ENCODE assay signal across 16 cellular contexts in the genomic region with DNA sequence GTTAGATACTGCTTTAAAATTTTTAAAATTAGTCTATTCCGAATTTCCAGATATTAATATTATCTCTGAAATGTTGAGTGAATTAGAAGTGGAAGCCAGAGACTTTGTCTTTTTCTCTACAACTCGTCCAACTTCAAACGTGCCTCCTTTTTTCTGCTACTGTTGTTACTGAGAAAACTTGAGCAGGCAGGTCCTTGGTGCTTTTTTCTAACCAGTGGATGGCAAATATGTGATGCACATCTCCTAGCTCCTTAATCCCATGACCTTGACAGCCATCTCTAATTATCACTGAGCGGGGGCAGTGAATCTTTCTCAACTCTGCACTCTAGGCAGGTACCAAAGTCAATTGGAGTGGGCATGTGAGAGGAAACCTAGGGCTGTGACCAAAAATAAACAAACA.
"Had no signal": no experiment of that assay in that cellular context is flagged by ENCODE, and none has a peak within 500 bp of the region (broad histone marks: within the 10 kb centered on the region; RNA-seq: fewer than 3 reads in every experiment).

No MANE protein-coding gene starts in this region.

- DNase-seq: activated CD4-positive, alpha-beta T cell treated with anti-CD3 and anti-CD28 coated beads, Interleukin-2, amount 10 ng/mL, durations not matched to agents 7 days and 5 days; activated CD4-positive, CD25-positive, alpha-beta regulatory T cell; activated naive CD4-positive, alpha-beta T cell treated with anti-CD3 and anti-CD28 coated beads for 36 hours; activated T-cell treated with anti-CD3 and anti-CD28 coated beads for 4 hours; caudate nucleus; cortex of kidney; effector memory CD4-positive, alpha-beta T cell; posterior cingulate gyrus; stimulated activated CD4-positive, alpha-beta T cell treated with anti-CD3 and anti-CD28 coated beads, Interleukin-4, amount 100 ng/mL, for 1 hour; stimulated activated CD8-positive, alpha-beta memory T cell treated with anti-CD3 and anti-CD28 coated beads, Interleukin-4, amount 100 ng/mL, for 48 hours; stimulated activated naive CD8-positive, alpha-beta T cell treated with anti-CD3 and anti-CD28 coated beads, Interleukin-15, Interleukin-2, amounts not matched to agents 100 U/mL and 50 U/mL, for 24 hours; testis; upper lobe of right lung had no signal

- H3K4me3 Mint-ChIP-seq: activated CD4-positive, alpha-beta T cell treated with anti-CD3 and anti-CD28 coated beads, Interleukin-2, amount 10 ng/mL, durations not matched to agents 7 days and 5 days; activated naive CD4-positive, alpha-beta T cell treated with anti-CD3 and anti-CD28 coated beads for 36 hours; activated T-helper 17 cell treated with anti-CD3 and anti-CD28 coated beads, Interleukin-2, amount 50 U/mL, for 72 hours; T-helper 1 cell treated with Interleukin-12 subunit alpha and Interleukin-12 subunit beta and Interleukin-4 antibody, amounts not matched to agents 30 μg/mL and 1 μg/mL, for 36 hours had no signal

- ATAC-seq: activated T-helper 17 cell treated with anti-CD3 and anti-CD28 coated beads, Interleukin-2, amount 50 U/mL, for 72 hours; stimulated activated naive CD8-positive, alpha-beta T cell treated with anti-CD3 and anti-CD28 coated beads, Interleukin-15, Interleukin-2, amounts not matched to agents 100 U/mL and 50 U/mL, for 24 hours; upper lobe of right lung had no signal

- H3K27ac ChIP-seq: hepatocyte, testis, upper lobe of right lung had no signal

- H3K4me3 ChIP-seq: hepatocyte, testis, upper lobe of right lung had no signal

- H3K36me3 ChIP-seq: upper lobe of right lung had no signal

- H3K9me3 ChIP-seq: testis, upper lobe of right lung had no signal

- H3K27me3 Mint-ChIP-seq: activated CD4-positive, alpha-beta T cell treated with anti-CD3 and anti-CD28 coated beads, Interleukin-2, amount 10 ng/mL, durations not matched to agents 7 days and 5 days; activated T-helper 17 cell treated with anti-CD3 and anti-CD28 coated beads, Interleukin-2, amount 50 U/mL, for 72 hours had no signal

- H3K27me3 ChIP-seq: hepatocyte, testis, upper lobe of right lung had no signal

- H2AFZ ChIP-seq: hepatocyte had no signal

- H3K27ac Mint-ChIP-seq: activated CD4-positive, alpha-beta T cell treated with anti-CD3 and anti-CD28 coated beads, Interleukin-2, amount 10 ng/mL, durations not matched to agents 7 days and 5 days; activated naive CD4-positive, alpha-beta T cell treated with anti-CD3 and anti-CD28 coated beads for 36 hours; activated T-helper 17 cell treated with anti-CD3 and anti-CD28 coated beads, Interleukin-2, amount 50 U/mL, for 72 hours; T-helper 1 cell treated with Interleukin-12 subunit alpha and Interleukin-12 subunit beta and Interleukin-4 antibody, amounts not matched to agents 30 μg/mL and 1 μg/mL, for 36 hours had no signal

- H3K4me2 ChIP-seq: hepatocyte had no signal
